ENCODE assay signal across 21 cellular contexts in genomic region chr10:6024334-6024682, GRCh38. TPM values are rescaled to one million over a fixed set of nuclear protein-coding genes. Genes with fewer than 3 reads are reported as not detected.
"Had no signal": no experiment of that assay in that cellular context is flagged by ENCODE, and none has a peak within 500 bp of the region (broad histone marks: within the 10 kb centered on the region; RNA-seq: fewer than 3 reads in every experiment).

No MANE protein-coding gene starts in this region.

- H3K4me3 ChIP-seq: adrenal gland, breast epithelium, heart right ventricle, pancreas, smooth muscle cell, thoracic aorta, upper lobe of left lung had no signal

- H3K27ac Mint-ChIP-seq: memory B cell; stimulated activated naive B cell treated with anti-CD40 and anti-IgM and Interleukin-4, amounts not matched to agents 10 μg/mL and 1 μg/mL and 100 μg/mL, for 72 hours; T-helper 17 cell had no signal

- H3K9me3 ChIP-seq: adrenal gland, breast epithelium, pancreas, thoracic aorta, upper lobe of left lung had no signal

- ATAC-seq: esophagus mucosa; heart right ventricle; left ventricle myocardium superior; pancreas; sciatic nerve; stimulated activated naive B cell treated with anti-CD40 and anti-IgM and Interleukin-4, amounts not matched to agents 10 μg/mL and 1 μg/mL and 100 μg/mL, for 72 hours; T-helper 17 cell had no signal

- DNase-seq: activated gamma-delta T cell treated with Interleukin-2 at 50 U/mL for 16 hours; adrenal gland; cerebellar nuclear complex; effector CD8-positive, alpha-beta T cell; kidney glomerular epithelial cell; left ventricle myocardium superior; naive B cell; pancreas; stimulated activated CD4-positive, alpha-beta T cell treated with anti-CD3 and anti-CD28 coated beads, Interleukin-4, amount 100 ng/mL, for 1 hour; stimulated activated naive B cell treated with anti-CD40 and anti-IgM and Interleukin-4, amounts not matched to agents 10 μg/mL and 1 μg/mL and 100 μg/mL, for 72 hours; T-helper 17 cell; upper lobe of left lung had no signal

- H3K9me3 Mint-ChIP-seq: memory B cell; stimulated activated naive B cell treated with anti-CD40 and anti-IgM and Interleukin-4, amounts not matched to agents 10 μg/mL and 1 μg/mL and 100 μg/mL, for 72 hours had no signal

- H3K27ac ChIP-seq: adrenal gland, breast epithelium, heart right ventricle, pancreas, thoracic aorta, upper lobe of left lung had no signal

- H3K4me1 ChIP-seq: adrenal gland, breast epithelium, heart right ventricle, pancreas, upper lobe of left lung had no signal

- H3K36me3 ChIP-seq: adrenal gland, breast epithelium, pancreas, thoracic aorta, upper lobe of left lung had no signal

- H3K4me3 Mint-ChIP-seq: memory B cell; naive B cell; stimulated activated naive B cell treated with anti-CD40 and anti-IgM and Interleukin-4, amounts not matched to agents 10 μg/mL and 1 μg/mL and 100 μg/mL, for 72 hours; T-helper 17 cell had no signal

- H3K27me3 ChIP-seq: adrenal gland, breast epithelium, heart right ventricle, pancreas, upper lobe of left lung had no signal

- H3K27me3 Mint-ChIP-seq: memory B cell; naive B cell; stimulated activated naive B cell treated with anti-CD40 and anti-IgM and Interleukin-4, amounts not matched to agents 10 μg/mL and 1 μg/mL and 100 μg/mL, for 72 hours; T-helper 17 cell had no signal

RNA-seq across cellular contexts. Expression of gene IL2RA, which starts 37.9 kb away (rescaled TPM):
- total RNA-seq: astrocyte, SK-MEL-5, smooth muscle cell had no signal
- polyA plus RNA-seq: smooth muscle cell had no signal
